In the genomic region with DNA sequence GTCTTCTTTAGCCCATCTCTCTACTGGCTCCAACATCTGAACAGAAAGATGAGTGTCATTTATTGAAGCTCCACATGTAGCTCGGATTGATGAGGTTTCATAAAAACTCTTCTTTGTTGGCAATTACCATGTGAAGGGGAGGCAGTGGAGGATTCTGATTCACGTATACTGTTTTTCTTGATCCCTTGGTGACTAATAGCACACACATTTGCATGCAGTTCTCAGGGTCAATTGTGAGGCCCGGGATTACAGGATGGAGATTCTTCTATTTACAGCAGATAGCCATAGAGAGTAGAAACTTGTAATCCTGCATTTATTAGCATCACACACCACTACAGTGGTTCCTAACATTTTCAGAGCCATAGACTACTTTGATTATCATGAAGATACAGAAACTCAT, we compare ENCODE assay signal across 19 cellular contexts.
DNase-seq lines count a peak whose midpoint lies in the region; ATAC-seq and TF ChIP-seq lines count a peak whose summit lies in the region.
"Had no signal": no experiment of that assay in that cellular context is flagged by ENCODE, and none has a peak within 500 bp of the region (broad histone marks: within the 10 kb centered on the region; RNA-seq: fewer than 3 reads in every experiment).

No MANE protein-coding gene starts in this region.

- H3K4me3 ChIP-seq in mesendoderm (ENCODE audit: low read length) = no peak overlapping the region
- no peak overlapping the region for H3K4me3 ChIP-seq in tibial artery
- H3K4me3 ChIP-seq: A549, HAP-1 had no signal

- H3K27ac ChIP-seq in mesendoderm (ENCODE audit: low read depth, low read length) = no peak overlapping the region
- H3K27ac ChIP-seq in tibial artery = no peak overlapping the region
- H3K27ac ChIP-seq: 22Rv1, A549, C4-2B had no signal

- no peak overlapping the region for H3K4ac ChIP-seq in mesendoderm (ENCODE audit: low read depth, low read length)

- H3K79me1 ChIP-seq in mesendoderm (ENCODE audit: low read length) = no peaks in the 10 kb centered on the region

- H3K56ac ChIP-seq in mesendoderm (ENCODE audit: low read length) = no peak overlapping the region

- H2BK120ac ChIP-seq in mesendoderm (ENCODE audit: low read depth, low read length) = no peak overlapping the region

- no peak overlapping the region for H2AK5ac ChIP-seq in mesendoderm (ENCODE audit: low read length)

- no CpG with 5 or more reads among the region's 3 CpGs for WGBS in mesendoderm (ENCODE audit: extremely low coverage, insufficient coverage, low lambda C conversion rate)

- H3K4me1 ChIP-seq in mesendoderm (ENCODE audit: control insufficient read depth, low read depth, low read length) (no peaks in the 10 kb centered on the region), tibial artery (no peaks in the 10 kb centered on the region)
- H3K4me1 ChIP-seq: A549, Caco-2, HAP-1 had no signal

- ATAC-seq in HG03159 (IDR thresholded peaks at IDR 0.05; ENCODE audit: unreplicated experiment) (no peak), GM18520 (IDR thresholded peaks at IDR 0.05; ENCODE audit: unreplicated experiment) (no peak)
- ATAC-seq: A549, HepG2 had no signal

- no peak overlapping the region for H3K18ac ChIP-seq in mesendoderm (ENCODE audit: low read length)

- no peaks in the 10 kb centered on the region for H3K79me2 ChIP-seq in mesendoderm (ENCODE audit: control insufficient read depth, insufficient read depth, low read length)

- H3K23ac ChIP-seq in mesendoderm (ENCODE audit: low read length) = no peak overlapping the region

- intact Hi-C loops in tibial artery (cut with DNase I; ENCODE audit: low total_unique reads) = no loop called here

- H3K9me3 ChIP-seq in tibial artery = no peaks in the 10 kb centered on the region
- H3K9me3 ChIP-seq: A549, Caco-2, HAP-1 had no signal

- H3K4me2 ChIP-seq in mesendoderm (ENCODE audit: low read length) = no peak overlapping the region
- H3K4me2 ChIP-seq: A549 had no signal

- TF ChIP-seq CTCF in tibial artery (IDR thresholded peaks at IDR 0.05) = no peak

- H4K8ac ChIP-seq in mesendoderm (ENCODE audit: low read depth, low read length) = no peak overlapping the region

- H2BK15ac ChIP-seq in mesendoderm (replicated peaks; ENCODE audit: low read depth) = no peak overlapping the region

- H4K5ac ChIP-seq in mesendoderm (ENCODE audit: low read length) = no peak overlapping the region

- DNase-seq in NCI-H82 (lab: John Stamatoyannopoulos, UW) (peak; percentile 1), NCI-H82 treated with DMSO at 0.1 percent for 48 hours (lab: John Stamatoyannopoulos, UW; ENCODE audit: unreplicated experiment) (no peak), HS-5 (ENCODE audit: low read depth) (peak; percentile 67), M059J (ENCODE audit: low read depth) (peak; percentile 35), mesendoderm (peak; percentile 5), tibial artery (no peak)
- DNase-seq: AML-193; Caco-2; CD4-positive, alpha-beta T cell; DMS79; Kasumi-1; KG1 had no signal

- no peaks in the 10 kb centered on the region for H3K36me3 ChIP-seq in mesendoderm (ENCODE audit: control insufficient read depth, insufficient read depth, low read length)
- no peaks in the 10 kb centered on the region for H3K36me3 ChIP-seq in tibial artery
- H3K36me3 ChIP-seq: HAP-1 had no signal

- no peak overlapping the region for H3K9ac ChIP-seq in mesendoderm (ENCODE audit: low read length)

- H2BK5ac ChIP-seq in mesendoderm (ENCODE audit: low read length) = no peak overlapping the region

- H3K27me3 ChIP-seq in mesendoderm (ENCODE audit: insufficient read depth, low read length, poor library complexity) (no peaks in the 10 kb centered on the region), tibial artery (no peaks in the 10 kb centered on the region)

Comparison
In these comparisons a context has a peak if more than half of its experiments do, and no peak if none do; other contexts are left out.
1. DNase-seq: peak in NCI-H82 (single experiment), HS-5 (single experiment), M059J (single experiment) and mesendoderm (single experiment); none in NCI-H82 treated with DMSO at 0.1 percent for 48 hours (single experiment) and tibial artery (0 of 2).